In the genomic region with DNA sequence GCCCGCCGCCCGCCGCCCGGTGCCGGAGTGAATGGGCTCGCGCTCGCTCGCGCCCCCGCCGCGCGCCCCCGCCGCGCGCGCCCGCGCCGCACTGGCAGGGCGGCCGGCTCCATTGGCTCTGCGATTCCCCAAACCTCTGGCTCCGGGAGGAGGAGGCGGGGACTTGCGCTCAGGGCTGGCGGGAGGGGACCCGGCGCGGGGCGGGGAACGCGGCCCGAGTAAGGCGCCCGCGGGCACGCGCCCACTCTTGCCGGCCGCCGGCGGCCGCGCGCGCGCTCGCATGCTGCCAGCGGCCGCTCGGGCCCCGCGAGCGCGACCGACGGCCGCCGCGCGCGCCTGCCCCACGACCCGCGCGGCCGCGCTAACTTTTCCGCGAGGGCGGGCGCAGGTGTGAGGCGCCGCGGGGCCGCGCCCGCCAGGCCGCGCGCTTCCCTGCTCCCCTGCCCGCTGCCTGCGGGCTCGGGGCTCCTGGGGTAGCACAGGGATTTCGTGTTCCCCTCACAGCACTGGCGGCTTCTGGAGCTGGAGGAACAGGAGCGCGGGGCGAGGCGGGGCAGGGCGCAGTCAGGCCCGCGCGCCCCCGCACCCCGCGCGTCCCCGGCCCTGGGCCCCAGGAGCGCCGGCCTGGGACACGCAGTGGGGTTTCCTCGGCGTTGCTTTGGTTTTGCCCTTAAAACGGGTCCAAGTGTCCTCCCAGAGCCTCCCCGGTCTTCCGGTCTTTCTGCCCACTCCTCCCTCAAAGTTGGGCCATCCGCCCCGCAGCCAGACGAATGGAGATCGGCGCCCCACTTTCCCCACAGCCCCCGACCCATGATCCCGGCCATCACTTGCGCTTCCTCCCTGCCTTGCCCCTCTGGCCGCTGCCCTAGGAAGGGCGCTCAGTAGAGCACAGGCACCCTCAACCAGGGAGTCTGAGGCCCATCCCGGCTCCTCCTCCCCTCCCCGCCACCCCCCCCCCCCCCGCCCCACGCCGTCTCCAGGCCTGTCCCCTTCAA, we compare ENCODE assay signal across 8 cellular contexts.
DNase-seq lines count a peak whose midpoint lies in the region; ATAC-seq, FAIRE-seq and TF ChIP-seq lines count a peak whose summit lies in the region.

No MANE protein-coding gene starts in this region.

- 78% methylated on average over 11 of the region's 126 CpGs for WGBS in A549 (ENCODE audit: missing lambda C conversion rate)
- WGBS in lung, 2 donors: 3 to 8% methylated on average over 66 to 124 of the region's 126 CpGs

- CTCF ChIA-PET in A549 (lab: Yijun Ruan, JAX): no interaction called here

- DNase-seq in A549 (ENCODE audit: low read depth in 1 of 2, low spot score in 1 of 2): peak; percentile 75 to 88
- peak; percentile 94 for DNase-seq in NCI-H82 (lab: John Stamatoyannopoulos, UW)
- peak; percentile 84 for DNase-seq in activated CD8-positive, alpha-beta memory T cell treated with anti-CD3 and anti-CD28 coated beads for 24 hours
- peak; percentile 62 for DNase-seq in effector CD8-positive, alpha-beta T cell (lab: John Stamatoyannopoulos, UW)
- DNase-seq in lung (ENCODE audit: low spot score): peak; percentile 87
- DNase-seq in stimulated activated CD4-positive, alpha-beta T cell treated with anti-CD3 and anti-CD28 coated beads, TNF-alpha, amount 100 ng/mL, for 1 hour (ENCODE audit: low read depth in 3 of 3, low spot score in 1 of 3): peak; percentile 19 to 58 (median 31)

- peak overlapping the region; percentile 93 for H3K4me2 ChIP-seq in A549

- H3K27ac ChIP-seq in A549 (peak overlapping the region; percentile 68 to 86), lung (ENCODE audit: low read depth in 1 of 2, low read length in 1 of 2) (peak overlapping the region; percentile 90 to 96)

- peak overlapping the region; percentile 82 for H3K4me3 ChIP-seq in A549
- peak overlapping the region; percentile 27 for H3K4me3 ChIP-seq in lung

- ATAC-seq in A549: peak; percentile 65 to 86
- ATAC-seq in GM18858 (IDR thresholded peaks at IDR 0.05; ENCODE audit: unreplicated experiment): peak; percentile 56
- peak; percentile 59 for ATAC-seq in HG03521 (IDR thresholded peaks at IDR 0.05; ENCODE audit: unreplicated experiment)
- peak; percentile 84 for ATAC-seq in lung (ENCODE audit: insufficient read depth, low FRiP score)

- no peak for TF ChIP-seq RAD21 in A549 (conservative IDR thresholded peaks at IDR 0.05 in 1 of 2, IDR thresholded peaks at IDR 0.05 in 1 of 2)

- H3K4me1 ChIP-seq in A549 (peaks cover 5% of the 10 kb centered on the region; the same call in 1 of the 3 replicates), lung (ENCODE audit: control insufficient read depth in 2 of 2, insufficient read depth in 2 of 2, low read length in 2 of 2) (peaks cover 8 to 19% of the 10 kb centered on the region in 2 donors)

- H3K9me3 ChIP-seq in A549 (no peaks in the 10 kb centered on the region), lung (ENCODE audit: control insufficient read depth in 2 of 2, insufficient read depth in 1 of 2, low read length in 1 of 2) (no peaks in the 10 kb centered on the region)

- no peaks in the 10 kb centered on the region for H3K36me3 ChIP-seq in lung (ENCODE audit: control insufficient read depth in 2 of 2, insufficient read depth in 2 of 2, low read length in 2 of 2)

- POLR2A ChIA-PET in A549 (lab: Yijun Ruan, JAX): no interaction called here

- no peak for TF ChIP-seq POLR2A in A549 (IDR thresholded peaks at IDR 0.05; ENCODE audit: low read length)

- FAIRE-seq in A549 (lab: Jason Lieb, UNC): no peak

- no peaks in the 10 kb centered on the region for H3K27me3 ChIP-seq in lung (ENCODE audit: control insufficient read depth, insufficient read depth)

- TF ChIP-seq CTCF in A549 (IDR thresholded peaks at IDR 0.05) (no peak), lung (IDR thresholded peaks at IDR 0.05; ENCODE audit: control extremely low read depth, extremely low read depth) (no peak)

- no peak for TF ChIP-seq EP300 in A549 (IDR thresholded peaks at IDR 0.05)

TF ChIP-seq in A549, 52 proteins besides CTCF, POLR2A, EP300 and RAD21:
- TF ChIP-seq MYC (IDR thresholded peaks at IDR 0.05; ENCODE audit: borderline replicate concordance, low read length): no peak
- TF ChIP-seq, protein P1, sequence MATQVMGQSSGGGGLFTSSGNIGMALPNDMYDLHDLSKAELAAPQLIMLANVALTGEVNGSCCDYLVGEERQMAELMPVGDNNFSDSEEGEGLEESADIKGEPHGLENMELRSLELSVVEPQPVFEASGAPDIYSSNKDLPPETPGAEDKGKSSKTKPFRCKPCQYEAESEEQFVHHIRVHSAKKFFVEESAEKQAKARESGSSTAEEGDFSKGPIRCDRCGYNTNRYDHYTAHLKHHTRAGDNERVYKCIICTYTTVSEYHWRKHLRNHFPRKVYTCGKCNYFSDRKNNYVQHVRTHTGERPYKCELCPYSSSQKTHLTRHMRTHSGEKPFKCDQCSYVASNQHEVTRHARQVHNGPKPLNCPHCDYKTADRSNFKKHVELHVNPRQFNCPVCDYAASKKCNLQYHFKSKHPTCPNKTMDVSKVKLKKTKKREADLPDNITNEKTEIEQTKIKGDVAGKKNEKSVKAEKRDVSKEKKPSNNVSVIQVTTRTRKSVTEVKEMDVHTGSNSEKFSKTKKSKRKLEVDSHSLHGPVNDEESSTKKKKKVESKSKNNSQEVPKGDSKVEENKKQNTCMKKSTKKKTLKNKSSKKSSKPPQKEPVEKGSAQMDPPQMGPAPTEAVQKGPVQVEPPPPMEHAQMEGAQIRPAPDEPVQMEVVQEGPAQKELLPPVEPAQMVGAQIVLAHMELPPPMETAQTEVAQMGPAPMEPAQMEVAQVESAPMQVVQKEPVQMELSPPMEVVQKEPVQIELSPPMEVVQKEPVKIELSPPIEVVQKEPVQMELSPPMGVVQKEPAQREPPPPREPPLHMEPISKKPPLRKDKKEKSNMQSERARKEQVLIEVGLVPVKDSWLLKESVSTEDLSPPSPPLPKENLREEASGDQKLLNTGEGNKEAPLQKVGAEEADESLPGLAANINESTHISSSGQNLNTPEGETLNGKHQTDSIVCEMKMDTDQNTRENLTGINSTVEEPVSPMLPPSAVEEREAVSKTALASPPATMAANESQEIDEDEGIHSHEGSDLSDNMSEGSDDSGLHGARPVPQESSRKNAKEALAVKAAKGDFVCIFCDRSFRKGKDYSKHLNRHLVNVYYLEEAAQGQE (IDR thresholded peaks at IDR 0.05): no peak
- no peak for TF ChIP-seq MAFK (IDR thresholded peaks at IDR 0.05; ENCODE audit: partially characterized antibody)
- no peak for TF ChIP-seq CBX8 (IDR thresholded peaks at IDR 0.05)
- TF ChIP-seq HES2 (IDR thresholded peaks at IDR 0.05): no peak
- no peak for TF ChIP-seq FOXS1 (CRISPR knock-in tag; IDR thresholded peaks at IDR 0.05)
- no peak for TF ChIP-seq HDAC2 (IDR thresholded peaks at IDR 0.05)
- no peak for TF ChIP-seq ZSCAN20 (CRISPR knock-in tag; IDR thresholded peaks at IDR 0.05)

Comparison
In these comparisons a context has a peak if more than half of its experiments do, and no peak if none do; other contexts are left out.
1. Peak in every context shown above with its lines: DNase-seq, ATAC-seq, H3K4me3 ChIP-seq and H3K27ac ChIP-seq.
2. DNase-seq: peak in every context shown above with its lines; median percentile 94 in NCI-H82; 87 in lung; 84 in activated CD8-positive, alpha-beta memory T cell treated with anti-CD3 and anti-CD28 coated beads for 24 hours; 82 in A549; 62 in effector CD8-positive, alpha-beta T cell; 31 in stimulated activated CD4-positive, alpha-beta T cell treated with anti-CD3 and anti-CD28 coated beads, TNF-alpha, amount 100 ng/mL, for 1 hour.